In the genomic region with DNA sequence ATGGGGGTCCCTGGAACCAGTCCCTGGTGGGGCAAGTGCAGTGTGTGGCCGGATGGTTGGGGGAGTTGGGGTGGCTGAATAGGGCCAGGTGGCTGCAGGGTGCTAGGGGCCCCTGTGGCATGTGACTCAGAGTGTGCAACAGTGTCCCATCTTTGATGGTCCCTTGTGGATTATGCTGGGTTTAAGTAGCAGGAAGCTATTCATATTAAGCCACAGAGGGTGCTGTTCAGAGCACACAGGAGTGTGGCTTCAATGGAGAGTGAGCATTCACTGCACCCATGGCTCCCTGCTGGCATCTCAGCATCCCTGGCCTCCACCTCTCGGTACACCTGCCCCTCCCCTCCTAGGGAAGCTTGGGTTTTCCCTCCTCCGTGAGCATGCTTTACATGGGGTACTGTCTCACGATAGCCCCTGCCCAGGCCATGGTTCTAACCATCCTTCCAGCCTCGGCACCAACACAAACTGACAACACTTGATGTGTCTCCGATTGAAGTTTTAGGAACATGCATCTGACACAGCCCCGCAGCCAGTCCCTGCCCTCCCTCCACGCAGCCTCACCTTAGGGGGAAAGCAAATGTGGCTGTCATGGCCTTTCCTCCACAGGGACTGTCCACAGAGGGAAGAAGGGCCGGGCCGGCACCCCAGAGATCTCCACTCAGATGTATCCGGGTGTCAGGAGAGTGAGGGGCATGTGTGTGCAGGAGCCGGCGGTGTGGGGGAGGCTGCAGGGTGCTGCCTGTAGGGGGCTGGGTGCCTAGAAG, we compare ENCODE assay signal across 1 cellular context.
TF ChIP-seq lines count a peak whose summit lies in the region.

No MANE protein-coding gene starts in this region.

TF ChIP-seq in HepG2, 621 proteins besides CTCF, POLR2A, EP300 and RAD21 (continued from another document):
- TF ChIP-seq ZC3H4 (CRISPR knock-in tag; IDR thresholded peaks at IDR 0.05; ENCODE audit: borderline replicate concordance) (no peak; the same call in 1 of the 2 replicates), ZNF253 (CRISPR knock-in tag; IDR thresholded peaks at IDR 0.05; ENCODE audit: borderline replicate concordance) (0 out of 2 replicates have a peak, but pooled peaks have one; percentile 27), POLR2G (IDR thresholded peaks at IDR 0.05; ENCODE audit: low read depth, low read length) (peak; percentile 48), ASH2L (IDR thresholded peaks at IDR 0.05; ENCODE audit: insufficient read length, low read depth, low read length) (no peak), CHCHD3 (CRISPR knock-in tag; IDR thresholded peaks at IDR 0.05) (0 out of 2 replicates have a peak, but pooled peaks have one; percentile 37), STAT5B (CRISPR knock-in tag; IDR thresholded peaks at IDR 0.05) (no peak), ZNF883 (CRISPR knock-in tag; IDR thresholded peaks at IDR 0.05; ENCODE audit: not compliant biosample characterization) (no peak), SSRP1 (CRISPR knock-in tag; IDR thresholded peaks at IDR 0.05) (peak; percentile 42; the same call in 1 of the 2 replicates), KDM2A (CRISPR knock-in tag; IDR thresholded peaks at IDR 0.05; ENCODE audit: borderline replicate concordance, low read depth) (0 out of 2 replicates have a peak, but pooled peaks have one; percentile 42), ZNF121 (CRISPR knock-in tag; IDR thresholded peaks at IDR 0.05) (no peak), KDM5B (CRISPR knock-in tag; IDR thresholded peaks at IDR 0.05; ENCODE audit: borderline replicate concordance) (peak; percentile 48; the same call in 1 of the 2 replicates), MED1 (CRISPR knock-in tag; IDR thresholded peaks at IDR 0.05) (no peak), ZNF550 (CRISPR knock-in tag; IDR thresholded peaks at IDR 0.05; ENCODE audit: borderline replicate concordance) (no peak), CBX5 (CRISPR knock-in tag; IDR thresholded peaks at IDR 0.05; ENCODE audit: borderline replicate concordance) (no peak), SRF (IDR thresholded peaks at IDR 0.05; ENCODE audit: low read depth, low read length) (no peak), ATF7 (IDR thresholded peaks at IDR 0.05) (no peak), ATF7 (CRISPR knock-in tag; IDR thresholded peaks at IDR 0.05) (no peak), RBM22 (optimal IDR thresholded peaks at IDR 0.05; ENCODE audit: low read length) (peak; percentile 84), ZNF670 (CRISPR knock-in tag; IDR thresholded peaks at IDR 0.05; ENCODE audit: borderline replicate concordance) (no peak), PAF1 (CRISPR knock-in tag; IDR thresholded peaks at IDR 0.05) (no peak)
- TF ChIP-seq, protein P1, sequence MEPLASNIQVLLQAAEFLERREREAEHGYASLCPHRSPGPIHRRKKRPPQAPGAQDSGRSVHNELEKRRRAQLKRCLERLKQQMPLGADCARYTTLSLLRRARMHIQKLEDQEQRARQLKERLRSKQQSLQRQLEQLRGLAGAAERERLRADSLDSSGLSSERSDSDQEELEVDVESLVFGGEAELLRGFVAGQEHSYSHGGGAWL (CRISPR knock-in tag; IDR thresholded peaks at IDR 0.05) = no peak
- TF ChIP-seq, protein P2, sequence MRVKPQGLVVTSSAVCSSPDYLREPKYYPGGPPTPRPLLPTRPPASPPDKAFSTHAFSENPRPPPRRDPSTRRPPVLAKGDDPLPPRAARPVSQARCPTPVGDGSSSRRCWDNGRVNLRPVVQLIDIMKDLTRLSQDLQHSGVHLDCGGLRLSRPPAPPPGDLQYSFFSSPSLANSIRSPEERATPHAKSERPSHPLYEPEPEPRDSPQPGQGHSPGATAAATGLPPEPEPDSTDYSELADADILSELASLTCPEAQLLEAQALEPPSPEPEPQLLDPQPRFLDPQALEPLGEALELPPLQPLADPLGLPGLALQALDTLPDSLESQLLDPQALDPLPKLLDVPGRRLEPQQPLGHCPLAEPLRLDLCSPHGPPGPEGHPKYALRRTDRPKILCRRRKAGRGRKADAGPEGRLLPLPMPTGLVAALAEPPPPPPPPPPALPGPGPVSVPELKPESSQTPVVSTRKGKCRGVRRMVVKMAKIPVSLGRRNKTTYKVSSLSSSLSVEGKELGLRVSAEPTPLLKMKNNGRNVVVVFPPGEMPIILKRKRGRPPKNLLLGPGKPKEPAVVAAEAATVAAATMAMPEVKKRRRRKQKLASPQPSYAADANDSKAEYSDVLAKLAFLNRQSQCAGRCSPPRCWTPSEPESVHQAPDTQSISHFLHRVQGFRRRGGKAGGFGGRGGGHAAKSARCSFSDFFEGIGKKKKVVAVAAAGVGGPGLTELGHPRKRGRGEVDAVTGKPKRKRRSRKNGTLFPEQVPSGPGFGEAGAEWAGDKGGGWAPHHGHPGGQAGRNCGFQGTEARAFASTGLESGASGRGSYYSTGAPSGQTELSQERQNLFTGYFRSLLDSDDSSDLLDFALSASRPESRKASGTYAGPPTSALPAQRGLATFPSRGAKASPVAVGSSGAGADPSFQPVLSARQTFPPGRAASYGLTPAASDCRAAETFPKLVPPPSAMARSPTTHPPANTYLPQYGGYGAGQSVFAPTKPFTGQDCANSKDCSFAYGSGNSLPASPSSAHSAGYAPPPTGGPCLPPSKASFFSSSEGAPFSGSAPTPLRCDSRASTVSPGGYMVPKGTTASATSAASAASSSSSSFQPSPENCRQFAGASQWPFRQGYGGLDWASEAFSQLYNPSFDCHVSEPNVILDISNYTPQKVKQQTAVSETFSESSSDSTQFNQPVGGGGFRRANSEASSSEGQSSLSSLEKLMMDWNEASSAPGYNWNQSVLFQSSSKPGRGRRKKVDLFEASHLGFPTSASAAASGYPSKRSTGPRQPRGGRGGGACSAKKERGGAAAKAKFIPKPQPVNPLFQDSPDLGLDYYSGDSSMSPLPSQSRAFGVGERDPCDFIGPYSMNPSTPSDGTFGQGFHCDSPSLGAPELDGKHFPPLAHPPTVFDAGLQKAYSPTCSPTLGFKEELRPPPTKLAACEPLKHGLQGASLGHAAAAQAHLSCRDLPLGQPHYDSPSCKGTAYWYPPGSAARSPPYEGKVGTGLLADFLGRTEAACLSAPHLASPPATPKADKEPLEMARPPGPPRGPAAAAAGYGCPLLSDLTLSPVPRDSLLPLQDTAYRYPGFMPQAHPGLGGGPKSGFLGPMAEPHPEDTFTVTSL (CRISPR knock-in tag; IDR thresholded peaks at IDR 0.05; ENCODE audit: borderline replicate concordance) = no peak
- TF ChIP-seq, protein P3, sequence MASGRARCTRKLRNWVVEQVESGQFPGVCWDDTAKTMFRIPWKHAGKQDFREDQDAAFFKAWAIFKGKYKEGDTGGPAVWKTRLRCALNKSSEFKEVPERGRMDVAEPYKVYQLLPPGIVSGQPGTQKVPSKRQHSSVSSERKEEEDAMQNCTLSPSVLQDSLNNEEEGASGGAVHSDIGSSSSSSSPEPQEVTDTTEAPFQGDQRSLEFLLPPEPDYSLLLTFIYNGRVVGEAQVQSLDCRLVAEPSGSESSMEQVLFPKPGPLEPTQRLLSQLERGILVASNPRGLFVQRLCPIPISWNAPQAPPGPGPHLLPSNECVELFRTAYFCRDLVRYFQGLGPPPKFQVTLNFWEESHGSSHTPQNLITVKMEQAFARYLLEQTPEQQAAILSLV (CRISPR knock-in tag; IDR thresholded peaks at IDR 0.05; ENCODE audit: borderline replicate concordance) = 0 out of 2 replicates have a peak, but pooled peaks have one; percentile 26
